Comparison of ENCODE assay signal across 13 cellular contexts in the genomic region with DNA sequence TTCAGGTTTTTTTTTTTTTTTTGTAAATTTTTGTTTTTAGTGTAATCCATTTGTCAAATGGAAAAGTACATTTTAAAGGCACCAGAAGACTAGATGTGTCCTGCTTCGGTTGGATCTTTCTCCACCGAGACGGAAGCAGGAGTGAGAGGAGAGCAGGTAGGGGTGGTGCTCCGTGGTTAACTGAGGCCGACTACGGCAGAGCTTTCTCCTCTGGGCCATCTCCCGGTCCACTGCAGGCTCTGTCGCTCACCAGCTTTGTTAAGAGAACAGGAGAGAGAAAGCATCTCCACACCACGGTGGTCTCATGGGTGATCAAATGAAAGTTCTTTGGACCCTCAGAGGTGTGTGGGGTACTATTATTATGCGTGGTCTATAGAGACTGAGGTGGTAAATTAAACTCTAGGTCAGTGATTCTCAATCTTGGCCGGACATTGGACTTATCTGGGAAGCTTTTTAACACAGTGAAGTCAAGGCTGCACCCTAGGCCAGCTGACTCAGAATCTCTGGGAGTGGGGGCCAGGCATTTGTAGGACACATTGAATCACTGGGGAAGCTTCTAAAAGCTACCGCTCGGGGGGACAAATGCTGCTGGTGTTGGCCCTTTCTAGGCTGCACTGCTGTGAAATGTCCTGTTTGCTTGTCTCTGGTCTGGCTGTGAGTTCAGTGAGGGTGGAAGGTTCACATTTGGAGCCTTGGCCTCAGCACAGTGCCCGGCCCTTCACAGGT. TPM values are rescaled to one million over a fixed set of nuclear protein-coding genes. Genes with fewer than 3 reads are reported as not detected.
DNase-seq lines count a peak whose midpoint lies in the region; ATAC-seq and TF ChIP-seq lines count a peak whose summit lies in the region.
"Had no signal": no experiment of that assay in that cellular context is flagged by ENCODE, and none has a peak within 500 bp of the region (broad histone marks: within the 10 kb centered on the region; RNA-seq: fewer than 3 reads in every experiment).

No MANE protein-coding gene starts in this region.

- H3K9me3 Mint-ChIP-seq in chondrocyte (ENCODE audit: low read depth), result no peaks in the 10 kb centered on the region
- H3K9me3 Mint-ChIP-seq in stimulated activated memory B cell treated with anti-CD40 and anti-IgM and Interleukin-4, amounts not matched to agents 10 μg/mL and 1 μg/mL and 100 μg/mL, for 72 hours, result no peaks in the 10 kb centered on the region
- H3K9me3 Mint-ChIP-seq: naive thymus-derived CD4-positive, alpha-beta T cell; T-helper 2 cell treated with Interferon-gamma antibody and Interleukin-4, amounts not matched to agents 5 μg/mL and 100 μg/mL, for 36 hours had no signal

- no peaks in the 10 kb centered on the region for H3K27me3 Mint-ChIP-seq in chondrocyte (ENCODE audit: low read depth)
- H3K27me3 Mint-ChIP-seq in stimulated activated memory B cell treated with anti-CD40 and anti-IgM and Interleukin-4, amounts not matched to agents 10 μg/mL and 1 μg/mL and 100 μg/mL, for 72 hours, result peaks cover 63% of the 10 kb centered on the region

- H3K36me3 Mint-ChIP-seq in chondrocyte (ENCODE audit: low read depth), result no peaks in the 10 kb centered on the region
- no peaks in the 10 kb centered on the region for H3K36me3 Mint-ChIP-seq in stimulated activated memory B cell treated with anti-CD40 and anti-IgM and Interleukin-4, amounts not matched to agents 10 μg/mL and 1 μg/mL and 100 μg/mL, for 72 hours
- H3K36me3 Mint-ChIP-seq: CD14-positive monocyte; naive thymus-derived CD4-positive, alpha-beta T cell had no signal

- H3K4me1 ChIP-seq in skeletal muscle tissue (ENCODE audit: control insufficient read depth in 3 of 3, insufficient read depth in 3 of 3, low read length in 3 of 3), result peaks cover 46 to 57% (median 57%) of the 10 kb centered on the region in 3 donors

- H3K9me3 ChIP-seq in skeletal muscle tissue (ENCODE audit: control insufficient read depth in 3 of 3, low read length in 3 of 3), result no peaks in the 10 kb centered on the region

- H3K36me3 ChIP-seq in skeletal muscle tissue (ENCODE audit: control insufficient read depth in 3 of 3, insufficient read depth in 3 of 3, low read length in 3 of 3), result no peaks in the 10 kb centered on the region

- DNase-seq in EL (peak; percentile 47), chondrocyte (ENCODE audit: low spot score) (no peak), left lobe of liver (ENCODE audit: low spot score) (no peak), T-helper 1 cell (no peak), NCI-H2029 treated with DMSO at 0.1 percent for 48 hours (lab: John Stamatoyannopoulos, UW) (no peak)
- DNase-seq: naive thymus-derived CD4-positive, alpha-beta T cell; NCI-H1417 treated with DMSO at 0.1 percent for 48 hours; NK-92 treated with Interleukin-12 subunit alpha and Interleukin-12 subunit beta, amount 100 ng/mL, for 24 hours had no signal

- no peak for TF ChIP-seq CTCF in chondrocyte (IDR thresholded peaks at IDR 0.05)

- peak overlapping the region; percentile 90 for H3K27ac ChIP-seq in skeletal muscle tissue (ENCODE audit: low read depth, low read length)

- H3K4me3 ChIP-seq in skeletal muscle tissue (ENCODE audit: low read length in 3 of 3), result peak overlapping the region in 1 of 3 donors; percentile 10

- no peaks in the 10 kb centered on the region for H3K27me3 ChIP-seq in skeletal muscle tissue (ENCODE audit: control insufficient read depth in 3 of 3, insufficient read depth in 3 of 3, low read length in 3 of 3)

- H3K4me1 Mint-ChIP-seq in chondrocyte (ENCODE audit: low read depth), result peaks cover 73% of the 10 kb centered on the region
- peaks cover 4% of the 10 kb centered on the region for H3K4me1 Mint-ChIP-seq in stimulated activated memory B cell treated with anti-CD40 and anti-IgM and Interleukin-4, amounts not matched to agents 10 μg/mL and 1 μg/mL and 100 μg/mL, for 72 hours

- H3K4me3 Mint-ChIP-seq in chondrocyte (ENCODE audit: unreplicated experiment), result peak overlapping the region; percentile 61
- H3K4me3 Mint-ChIP-seq in stimulated activated memory B cell treated with anti-CD40 and anti-IgM and Interleukin-4, amounts not matched to agents 10 μg/mL and 1 μg/mL and 100 μg/mL, for 72 hours, result no peak overlapping the region
- H3K4me3 Mint-ChIP-seq: naive thymus-derived CD4-positive, alpha-beta T cell; T-helper 2 cell treated with Interferon-gamma antibody and Interleukin-4, amounts not matched to agents 5 μg/mL and 100 μg/mL, for 36 hours had no signal

- peak overlapping the region in 1 of 3 donors; percentile 62 for H3K9ac ChIP-seq in skeletal muscle tissue (ENCODE audit: low read depth in 1 of 3, low read length in 3 of 3)

- peak overlapping the region; percentile 97 for H3K27ac Mint-ChIP-seq in chondrocyte (ENCODE audit: unreplicated experiment)
- H3K27ac Mint-ChIP-seq in stimulated activated memory B cell treated with anti-CD40 and anti-IgM and Interleukin-4, amounts not matched to agents 10 μg/mL and 1 μg/mL and 100 μg/mL, for 72 hours, result no peak overlapping the region
- H3K27ac Mint-ChIP-seq: CD14-positive monocyte; naive thymus-derived CD4-positive, alpha-beta T cell; T-helper 2 cell treated with Interferon-gamma antibody and Interleukin-4, amounts not matched to agents 5 μg/mL and 100 μg/mL, for 36 hours had no signal

- ATAC-seq in left lobe of liver, result peak; percentile 8
- no peak for ATAC-seq in GM21423 (IDR thresholded peaks at IDR 0.05; ENCODE audit: unreplicated experiment)
- ATAC-seq in stimulated activated memory B cell treated with anti-CD40 and anti-IgM and Interleukin-4, amounts not matched to agents 10 μg/mL and 1 μg/mL and 100 μg/mL, for 72 hours, result no peak
- ATAC-seq: naive thymus-derived CD4-positive, alpha-beta T cell had no signal

RNA-seq across cellular contexts. Expression of gene ABCA4, which starts 25.0 kb away (rescaled TPM):
- total RNA-seq in chondrocyte (0.22 to 0.63 TPM (median 0.26 TPM) in 3 replicates), left lobe of liver (0.83 TPM), skeletal muscle tissue (2.1 TPM)
- total RNA-seq: naive thymus-derived CD4-positive, alpha-beta T cell had no signal
